Comparison of ENCODE assay signal across 1 cellular context in the genomic region with DNA sequence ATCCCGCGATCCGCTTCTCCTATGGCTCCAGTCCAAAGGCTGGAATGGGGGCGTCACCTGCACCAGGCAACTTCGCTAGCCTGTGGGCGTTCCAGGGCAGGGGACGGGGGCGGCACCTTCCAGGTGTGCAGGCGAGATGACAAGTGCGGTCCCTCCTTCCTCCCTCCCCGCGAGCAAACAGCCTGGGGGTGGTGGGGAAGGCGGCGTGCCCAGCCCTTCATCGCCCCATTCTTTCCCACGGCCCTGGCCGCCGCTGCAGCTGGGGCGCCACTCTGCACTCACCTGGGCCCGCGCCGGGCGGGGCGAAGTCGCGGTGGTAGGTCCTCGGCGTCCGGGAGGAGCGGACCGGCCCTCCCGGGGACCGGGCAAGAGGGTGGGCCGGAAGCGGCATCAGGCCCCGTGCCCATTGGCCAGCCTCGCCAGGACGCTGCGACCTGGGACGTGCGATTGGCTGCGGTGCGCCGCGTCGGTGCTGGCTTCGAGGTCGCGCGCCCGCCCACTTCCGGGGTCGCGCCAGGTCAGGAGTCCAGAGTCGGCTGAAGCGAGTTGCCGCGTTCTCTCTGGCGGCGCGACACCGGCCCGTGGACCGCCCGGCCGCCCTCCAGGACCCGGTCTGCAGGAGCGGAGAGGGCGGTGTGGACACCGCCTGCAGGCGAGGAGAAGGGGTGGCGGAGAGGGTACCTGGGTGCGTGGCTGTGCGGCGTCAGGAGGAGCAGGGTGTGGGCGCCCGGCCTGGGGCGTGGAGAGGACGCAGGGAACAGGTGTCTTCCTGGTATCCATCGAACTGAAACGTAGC.
TF ChIP-seq lines count a peak whose summit lies in the region.

A gene with protein sequence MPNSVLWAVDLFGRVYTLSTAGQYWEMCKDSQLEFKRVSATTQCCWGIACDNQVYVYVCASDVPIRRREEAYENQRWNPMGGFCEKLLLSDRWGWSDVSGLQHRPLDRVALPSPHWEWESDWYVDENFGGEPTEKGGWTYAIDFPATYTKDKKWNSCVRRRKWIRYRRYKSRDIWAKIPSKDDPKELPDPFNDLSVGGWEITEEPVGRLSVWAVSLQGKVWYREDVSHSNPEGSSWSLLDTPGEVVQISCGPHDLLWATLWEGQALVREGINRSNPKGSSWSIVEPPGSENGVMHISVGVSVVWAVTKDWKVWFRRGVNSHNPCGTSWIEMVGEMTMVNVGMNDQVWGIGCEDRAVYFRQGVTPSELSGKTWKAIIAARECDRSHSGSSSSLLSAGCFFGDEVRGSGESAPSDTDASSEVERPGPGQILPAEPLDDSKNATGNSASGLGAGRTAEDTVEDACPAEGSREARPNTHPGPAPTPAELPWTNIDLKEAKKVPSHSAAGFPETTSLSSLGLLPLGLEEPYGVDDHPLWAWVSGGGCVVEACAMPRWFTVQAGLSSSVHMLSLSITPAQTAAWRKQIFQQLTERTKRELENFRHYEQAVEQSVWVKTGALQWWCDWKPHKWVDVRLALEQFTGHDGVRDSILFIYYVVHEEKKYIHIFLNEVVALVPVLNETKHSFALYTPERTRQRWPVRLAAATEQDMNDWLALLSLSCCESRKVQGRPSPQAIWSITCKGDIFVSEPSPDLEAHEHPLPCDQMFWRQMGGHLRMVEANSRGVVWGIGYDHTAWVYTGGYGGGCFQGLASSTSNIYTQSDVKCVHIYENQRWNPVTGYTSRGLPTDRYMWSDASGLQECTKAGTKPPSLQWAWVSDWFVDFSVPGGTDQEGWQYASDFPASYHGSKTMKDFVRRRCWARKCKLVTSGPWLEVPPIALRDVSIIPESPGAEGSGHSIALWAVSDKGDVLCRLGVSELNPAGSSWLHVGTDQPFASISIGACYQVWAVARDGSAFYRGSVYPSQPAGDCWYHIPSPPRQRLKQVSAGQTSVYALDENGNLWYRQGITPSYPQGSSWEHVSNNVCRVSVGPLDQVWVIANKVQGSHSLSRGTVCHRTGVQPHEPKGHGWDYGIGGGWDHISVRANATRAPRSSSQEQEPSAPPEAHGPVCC (minus strand): TSS at position 389 of the 796 bp plus-strand sequence. CDS start 6,086 bp downstream, outside the sequence.

TF ChIP-seq in HepG2, 621 proteins besides CTCF, POLR2A, EP300 and RAD21 (continued from another document and continues in another):
- TF ChIP-seq ZNF318 (CRISPR knock-in tag; IDR thresholded peaks at IDR 0.05), result 0 out of 2 replicates have a peak, but pooled peaks have one; percentile 6
- TF ChIP-seq, protein P1, sequence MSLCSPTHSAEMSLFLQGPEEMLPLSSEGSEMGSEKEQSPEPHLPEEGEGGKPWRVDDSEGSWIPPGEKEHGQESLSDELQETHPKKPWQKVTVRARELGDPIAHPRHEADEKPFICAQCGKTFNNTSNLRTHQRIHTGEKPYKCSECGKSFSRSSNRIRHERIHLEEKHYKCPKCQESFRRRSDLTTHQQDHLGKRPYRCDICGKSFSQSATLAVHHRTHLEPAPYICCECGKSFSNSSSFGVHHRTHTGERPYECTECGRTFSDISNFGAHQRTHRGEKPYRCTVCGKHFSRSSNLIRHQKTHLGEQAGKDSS (CRISPR knock-in tag; IDR thresholded peaks at IDR 0.05; ENCODE audit: borderline replicate concordance, low read depth), result no peak
- peak; percentile 28; the same call in 1 of the 2 replicates for TF ChIP-seq BCL6 (CRISPR knock-in tag; IDR thresholded peaks at IDR 0.05)
- TF ChIP-seq, protein P2, sequence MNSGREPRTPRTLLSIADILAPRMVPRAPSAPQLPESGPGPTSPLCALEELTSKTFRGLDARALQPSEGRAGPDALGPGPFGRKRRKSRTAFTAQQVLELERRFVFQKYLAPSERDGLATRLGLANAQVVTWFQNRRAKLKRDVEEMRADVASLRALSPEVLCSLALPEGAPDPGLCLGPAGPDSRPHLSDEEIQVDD (CRISPR knock-in tag; IDR thresholded peaks at IDR 0.05; ENCODE audit: borderline replicate concordance), result peak; percentile 93; the same call in 1 of the 2 replicates
- TF ChIP-seq PLSCR1 (CRISPR knock-in tag; IDR thresholded peaks at IDR 0.05; ENCODE audit: borderline replicate concordance), result no peak
- no peak; the same call in 1 of the 2 replicates for TF ChIP-seq ZNF276 (CRISPR knock-in tag; IDR thresholded peaks at IDR 0.05; ENCODE audit: low read depth)
- peak; percentile 31; the same call in 1 of the 2 replicates for TF ChIP-seq ARID5B (CRISPR knock-in tag; IDR thresholded peaks at IDR 0.05)
- TF ChIP-seq ZHX1 (CRISPR knock-in tag; IDR thresholded peaks at IDR 0.05; ENCODE audit: low read depth), result 0 out of 2 replicates have a peak, but pooled peaks have one; percentile 20
- no peak for TF ChIP-seq MAF1 (CRISPR knock-in tag; IDR thresholded peaks at IDR 0.05; ENCODE audit: borderline replicate concordance)
